ENCODE assay signal across 18 cellular contexts in genomic region chr4:162920649-162921048, GRCh38.
DNase-seq lines count a peak whose midpoint lies in the region; ATAC-seq, FAIRE-seq and TF ChIP-seq lines count a peak whose summit lies in the region.
"Had no signal": no experiment of that assay in that cellular context is flagged by ENCODE, and none has a peak within 500 bp of the region (broad histone marks: within the 10 kb centered on the region; RNA-seq: fewer than 3 reads in every experiment).

No MANE protein-coding gene starts in this region.

- H3K79me2 ChIP-seq in GM23338 (replicated peaks; ENCODE audit: insufficient read depth) (no peaks in the 10 kb centered on the region), smooth muscle cell (ENCODE audit: low read depth) (no peaks in the 10 kb centered on the region)

- H3K27ac Mint-ChIP-seq in GM23338 = peak overlapping the region; percentile 41; the same call in 1 of the 2 replicates
- H3K27ac Mint-ChIP-seq: B cell; CD8-positive, alpha-beta T cell; IgD-negative memory B cell had no signal

- H3K36me3 ChIP-seq in GM23338 (ENCODE audit: insufficient read depth) (no peaks in the 10 kb centered on the region), HUES64 (ENCODE audit: insufficient read depth, low read length) (no peaks in the 10 kb centered on the region), smooth muscle cell (ENCODE audit: low read depth) (no peaks in the 10 kb centered on the region), sigmoid colon (no peaks in the 10 kb centered on the region)
- H3K36me3 ChIP-seq: BLaER1 treated with 17β-estradiol and CSF1 and Interleukin-3, amounts not matched to agents 10 nM and 100 nM; HAP-1 had no signal

- H3K4me1 ChIP-seq in GM23338 (ENCODE audit: insufficient read depth) (peaks cover 31% of the 10 kb centered on the region), HUES64 (ENCODE audit: insufficient read depth, low read length) (peaks cover 21% of the 10 kb centered on the region), smooth muscle cell (ENCODE audit: low read depth) (no peaks in the 10 kb centered on the region), sigmoid colon (no peaks in the 10 kb centered on the region)
- H3K4me1 ChIP-seq: BLaER1 treated with 17β-estradiol and CSF1 and Interleukin-3, amounts not matched to agents 10 nM and 100 nM had no signal

- no peaks in the 10 kb centered on the region for H4K20me1 ChIP-seq in GM23338 (replicated peaks; ENCODE audit: insufficient read depth)
- H4K20me1 ChIP-seq in smooth muscle cell (ENCODE audit: low read depth) = no peaks in the 10 kb centered on the region
- H4K20me1 ChIP-seq: BLaER1 treated with 17β-estradiol and CSF1 and Interleukin-3, amounts not matched to agents 10 nM and 100 nM had no signal

- 0 out of 2 replicates have a peak overlapping the region, but pooled peaks have one; percentile 6 for H3K4me3 ChIP-seq in GM23338
- no peak overlapping the region for H3K4me3 ChIP-seq in HUES64 (ENCODE audit: low read length)
- no peak overlapping the region for H3K4me3 ChIP-seq in smooth muscle cell
- no peak overlapping the region for H3K4me3 ChIP-seq in sigmoid colon
- H3K4me3 ChIP-seq: BLaER1 treated with 17β-estradiol and CSF1 and Interleukin-3, amounts not matched to agents 10 nM and 100 nM; HAP-1 had no signal

- TF ChIP-seq EP300 in sigmoid colon (IDR thresholded peaks at IDR 0.05) = no peak

- H3K9ac ChIP-seq in HUES64 (ENCODE audit: low read depth, low read length) (no peak overlapping the region), smooth muscle cell (ENCODE audit: low read depth) (no peak overlapping the region)
- H3K9ac ChIP-seq: BLaER1 treated with 17β-estradiol and CSF1 and Interleukin-3, amounts not matched to agents 10 nM and 100 nM had no signal

- H3F3A ChIP-seq in GM23338 (replicated peaks; ENCODE audit: low read depth) (no peaks in the 10 kb centered on the region), smooth muscle cell (ENCODE audit: low read depth) (no peaks in the 10 kb centered on the region)

- peaks cover 20% of the 10 kb centered on the region for H3K4me1 Mint-ChIP-seq in GM23338
- H3K4me1 Mint-ChIP-seq in activated T-cell treated with anti-CD3 and anti-CD28 coated beads, Interleukin-2, amount 50 U/mL, for 4 hours (ENCODE audit: low read depth) = no peaks in the 10 kb centered on the region
- H3K4me1 Mint-ChIP-seq: B cell, IgD-negative memory B cell had no signal

- no peak for TF ChIP-seq POLR2A in sigmoid colon (IDR thresholded peaks at IDR 0.05)

- intact Hi-C loops in left cardiac atrium (cut with DNase I) (no loop called here), sigmoid colon (cut with DNase I) (no loop called here)

- peak overlapping the region; percentile 46 for H3K4me2 ChIP-seq in GM23338
- no peak overlapping the region for H3K4me2 ChIP-seq in smooth muscle cell
- H3K4me2 ChIP-seq: BLaER1 treated with 17β-estradiol and CSF1 and Interleukin-3, amounts not matched to agents 10 nM and 100 nM had no signal

- ATAC-seq in GM23338 (no peak), left cardiac atrium (no peak)
- ATAC-seq in activated T-cell treated with anti-CD3 and anti-CD28 coated beads, Interleukin-2, amount 50 U/mL, for 4 hours = no peak
- ATAC-seq: CD8-positive, alpha-beta T cell; HepG2 had no signal

- H3K9me3 Mint-ChIP-seq in GM23338 = peaks cover 24% of the 10 kb centered on the region
- peaks cover 8% of the 10 kb centered on the region for H3K9me3 Mint-ChIP-seq in activated T-cell treated with anti-CD3 and anti-CD28 coated beads, Interleukin-2, amount 50 U/mL, for 4 hours

- H3K4me3 Mint-ChIP-seq in GM23338 = 0 out of 3 replicates have a peak overlapping the region, but pooled peaks have one; percentile 26
- H3K4me3 Mint-ChIP-seq in activated T-cell treated with anti-CD3 and anti-CD28 coated beads, Interleukin-2, amount 50 U/mL, for 4 hours = no peak overlapping the region
- H3K4me3 Mint-ChIP-seq: B cell; CD8-positive, alpha-beta T cell; IgD-negative memory B cell had no signal

- H3K36me3 Mint-ChIP-seq in GM23338 (ENCODE audit: low read depth) = peaks cover 24% of the 10 kb centered on the region; the same call in 2 of the 3 replicates
- no peaks in the 10 kb centered on the region for H3K36me3 Mint-ChIP-seq in activated T-cell treated with anti-CD3 and anti-CD28 coated beads, Interleukin-2, amount 50 U/mL, for 4 hours (ENCODE audit: insufficient read depth)
- H3K36me3 Mint-ChIP-seq: CD8-positive, alpha-beta T cell; IgD-negative memory B cell had no signal

- TF ChIP-seq CTCF in GM23338 (conservative IDR thresholded peaks at IDR 0.05; ENCODE audit: low read depth in 2 of 2) = no peak
- TF ChIP-seq CTCF in smooth muscle cell (IDR thresholded peaks at IDR 0.05; ENCODE audit: borderline replicate concordance, insufficient read depth, poor library complexity, severe bottlenecking) = no peak
- no peak for TF ChIP-seq CTCF in sigmoid colon (IDR thresholded peaks at IDR 0.05)

- H3K9me3 ChIP-seq in HUES64 (ENCODE audit: insufficient read depth, low read depth, low read length) = peaks cover 11% of the 10 kb centered on the region; the same call in 1 of the 2 replicates
- no peaks in the 10 kb centered on the region for H3K9me3 ChIP-seq in smooth muscle cell (replicated peaks; ENCODE audit: low read depth)
- peaks cover 0 to 5% (median 1%) of the 10 kb centered on the region in 4 donors for H3K9me3 ChIP-seq in sigmoid colon
- H3K9me3 ChIP-seq: HAP-1 had no signal

- peak overlapping the region; percentile 73 for H3K27ac ChIP-seq in GM23338 (ENCODE audit: low read depth)
- H3K27ac ChIP-seq in HUES64 (ENCODE audit: low read depth, low read length) = peak overlapping the region; percentile 74; the same call in 1 of the 2 replicates
- peak overlapping the region; percentile 21 for H3K27ac ChIP-seq in smooth muscle cell (ENCODE audit: low read depth)
- no peak overlapping the region for H3K27ac ChIP-seq in sigmoid colon
- H3K27ac ChIP-seq: BLaER1 treated with 17β-estradiol and CSF1 and Interleukin-3, amounts not matched to agents 10 nM and 100 nM had no signal

- no peaks in the 10 kb centered on the region for H3K27me3 Mint-ChIP-seq in GM23338 (ENCODE audit: insufficient read depth, low read depth, poor library complexity)
- H3K27me3 Mint-ChIP-seq in activated T-cell treated with anti-CD3 and anti-CD28 coated beads, Interleukin-2, amount 50 U/mL, for 4 hours (ENCODE audit: low read depth) = no peaks in the 10 kb centered on the region
- H3K27me3 Mint-ChIP-seq: B cell, IgD-negative memory B cell had no signal

- 80% methylated on average over 3 of the region's 3 CpGs for WGBS in HUES64
- 27% methylated on average over 3 of the region's 3 CpGs for WGBS in smooth muscle cell (ENCODE audit: low lambda C conversion rate)
- WGBS in sigmoid colon, 2 donors = 31 to 69% methylated on average over 3 of the region's 3 CpGs

- H3K27me3 ChIP-seq in GM23338 (ENCODE audit: insufficient read depth) = no peaks in the 10 kb centered on the region
- no peaks in the 10 kb centered on the region for H3K27me3 ChIP-seq in HUES64 (ENCODE audit: insufficient read depth, low read length)
- no peaks in the 10 kb centered on the region for H3K27me3 ChIP-seq in smooth muscle cell (ENCODE audit: low read depth)
- no peaks in the 10 kb centered on the region for H3K27me3 ChIP-seq in sigmoid colon
- H3K27me3 ChIP-seq: BLaER1 treated with 17β-estradiol and CSF1 and Interleukin-3, amounts not matched to agents 10 nM and 100 nM had no signal

- peak; percentile 78 for FAIRE-seq in endometrium (lab: Jason Lieb, UNC)
- FAIRE-seq: HepG2 had no signal

- DNase-seq in GM23338 (ENCODE audit: low spot score) (no peak), smooth muscle cell (lab: John Stamatoyannopoulos, UW; ENCODE audit: unreplicated experiment) (no peak), left cardiac atrium (no peak), sigmoid colon (no peak)
- DNase-seq in activated T-cell treated with anti-CD3 and anti-CD28 coated beads, Interleukin-2, amount 50 U/mL, for 4 hours = no peak
- DNase-seq: 8988T; Calu3; CD8-positive, alpha-beta T cell; DMS79 treated with DMSO at 0.1 percent for 48 hours; GF-D8; GOT3 had no signal

- H3K9me2 ChIP-seq in GM23338 (ENCODE audit: insufficient read depth) = no peaks in the 10 kb centered on the region

- H2AFZ ChIP-seq in GM23338 (no peak overlapping the region), smooth muscle cell (ENCODE audit: low read depth) (peak overlapping the region; percentile 48)

TF ChIP-seq in GM23338, 12 proteins besides CTCF, POLR2A, EP300 and RAD21 (continues in another document):
- no peak for TF ChIP-seq EZH2 (IDR thresholded peaks at IDR 0.05; ENCODE audit: low read depth, unreplicated experiment)
- TF ChIP-seq, protein P1, sequence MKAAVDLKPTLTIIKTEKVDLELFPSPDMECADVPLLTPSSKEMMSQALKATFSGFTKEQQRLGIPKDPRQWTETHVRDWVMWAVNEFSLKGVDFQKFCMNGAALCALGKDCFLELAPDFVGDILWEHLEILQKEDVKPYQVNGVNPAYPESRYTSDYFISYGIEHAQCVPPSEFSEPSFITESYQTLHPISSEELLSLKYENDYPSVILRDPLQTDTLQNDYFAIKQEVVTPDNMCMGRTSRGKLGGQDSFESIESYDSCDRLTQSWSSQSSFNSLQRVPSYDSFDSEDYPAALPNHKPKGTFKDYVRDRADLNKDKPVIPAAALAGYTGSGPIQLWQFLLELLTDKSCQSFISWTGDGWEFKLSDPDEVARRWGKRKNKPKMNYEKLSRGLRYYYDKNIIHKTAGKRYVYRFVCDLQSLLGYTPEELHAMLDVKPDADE (IDR thresholded peaks at IDR 0.05) = no peak
- TF ChIP-seq JUNB (IDR thresholded peaks at IDR 0.05; ENCODE audit: unreplicated experiment) = no peak
- no peak for TF ChIP-seq POLR2AphosphoS5 (IDR thresholded peaks at IDR 0.05; ENCODE audit: low read depth)
- TF ChIP-seq ZNF114 (CRISPR knock-in tag; IDR thresholded peaks at IDR 0.05) = no peak

Comparison
In these comparisons a context has a peak if more than half of its experiments do, and no peak if none do; other contexts are left out.
1. H3K27ac ChIP-seq: peak in GM23338 (single experiment), HUES64 (single experiment) and smooth muscle cell (single experiment); none in sigmoid colon (0 of 4).